Comparison of ENCODE assay signal across 23 cellular contexts in the genomic region with DNA sequence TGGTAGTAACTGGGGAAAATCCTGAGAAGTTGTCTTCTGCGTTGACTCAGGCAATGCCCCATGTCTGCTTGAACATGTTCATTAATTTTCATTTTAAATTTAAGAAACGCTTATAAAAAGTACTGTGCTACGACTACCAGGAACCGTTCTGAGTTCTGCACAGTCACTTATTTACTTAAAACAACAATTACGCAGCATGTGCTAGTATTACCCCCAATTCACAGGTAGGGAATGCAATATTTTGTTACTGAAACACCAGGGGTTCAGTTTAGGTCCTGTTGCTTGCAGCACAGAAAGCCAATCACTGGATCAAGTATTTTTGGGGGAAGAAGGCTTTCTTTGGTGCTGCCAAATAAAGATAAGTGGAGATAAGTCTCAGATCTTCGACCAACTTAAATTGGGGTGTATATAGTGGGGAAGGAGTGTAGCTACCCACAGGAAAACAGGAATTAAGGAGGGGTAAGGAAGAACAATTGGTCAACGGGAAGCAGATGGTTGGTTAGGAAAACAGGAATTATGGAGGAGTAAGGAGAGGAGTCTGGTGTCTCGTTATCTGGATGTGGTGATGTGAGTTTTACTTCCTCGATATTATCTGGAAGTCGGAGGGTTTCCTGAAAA. TPM values are rescaled to one million over a fixed set of nuclear protein-coding genes. Genes with fewer than 3 reads are reported as not detected.
"Had no signal": no experiment of that assay in that cellular context is flagged by ENCODE, and none has a peak within 500 bp of the region (broad histone marks: within the 10 kb centered on the region; RNA-seq: fewer than 3 reads in every experiment).

No MANE protein-coding gene starts in this region.

- DNase-seq: MG63, NCI-H1092, NCI-H1105 treated with DMSO at 0.1 percent for 48 hours, NCI-H1417 treated with DMSO at 0.1 percent for 48 hours, NCI-H146, NCI-H1694 treated with DMSO at 0.1 percent for 48 hours, NCI-H1930, NCI-H2081, NCI-H2107, NCI-H226, NCI-H446, NCI-H510A, NCI-H524 treated with DMSO at 0.1 percent for 48 hours, NCI-H69, NCI-H774, PC-3, SHP77, SK-N-SH, SW 1271 had no signal

- H3K4me3 ChIP-seq: MG63 had no signal

- ATAC-seq: PC-3 had no signal

- H3K4me2 ChIP-seq: KMS-11, SK-N-SH had no signal

- H3K9me3 ChIP-seq: SK-N-SH had no signal

- H3K27me3 ChIP-seq: MG63 had no signal

- H3K9ac ChIP-seq: KMS-11, SK-N-SH had no signal

- H3K36me3 ChIP-seq: MG63 had no signal

- H3K27ac ChIP-seq: KMS-11, RWPE1 had no signal

RNA-seq across cellular contexts. Expression of gene RAET1E, which starts 28.5 kb away (rescaled TPM):
- total RNA-seq: OCI-LY7, SK-MEL-5 had no signal

RNA-seq across cellular contexts. Expression of gene RAET1G, which starts 53.5 kb away (rescaled TPM):
- total RNA-seq: OCI-LY7, SK-MEL-5 had no signal
